In genomic region chr1:244964112-244964971, GRCh38 we compare ENCODE assay signal across 8 cellular contexts.
DNase-seq lines count a peak whose midpoint lies in the region; ATAC-seq and TF ChIP-seq lines count a peak whose summit lies in the region.

No MANE protein-coding gene starts in this region.

- no TSS peak for BruUV-seq in mammary epithelial cell (replicated peaks; lab: Mats Ljungman, UMichigan)

- intact Hi-C loops in mammary epithelial cell (cut with micrococcal nuclease) (no loop called here), lower lobe of right lung (cut with DNase I) (no loop called here), thyroid gland (cut with DNase I) (no loop called here)

- H3K27me3 ChIP-seq in mammary epithelial cell (ENCODE audit: insufficient read depth, low read length) (no peaks in the 10 kb centered on the region), lower lobe of right lung (ENCODE audit: low read depth) (no peaks in the 10 kb centered on the region), thyroid gland (no peaks in the 10 kb centered on the region)

- CTCF ChIA-PET in mammary epithelial cell (lab: Charles Lee; ENCODE audit: low non-redundant PET), result no interaction called here

- H3K9me3 ChIP-seq in mammary epithelial cell (replicated peaks; ENCODE audit: insufficient read depth, low read length), result no peaks in the 10 kb centered on the region
- no peaks in the 10 kb centered on the region for H3K9me3 ChIP-seq in lower lobe of right lung
- H3K9me3 ChIP-seq in thyroid gland, result no peaks in the 10 kb centered on the region

- peak overlapping the region; percentile 85 for H2AFZ ChIP-seq in mammary epithelial cell (ENCODE audit: low read depth, low read length)

- in situ Hi-C loops in mammary epithelial cell (cut with MboI; ENCODE audit: low sequenced_read_pairs in 2 of 2), result loop anchor here in 1 of 2 donors (10.0 to 25.0 kb wide), 2 partner anchors 100 to 302 kb away; partner anchors contain the start of genes DESI2 and HNRNPU

- peak overlapping the region; percentile 29 for H3K9ac ChIP-seq in mammary epithelial cell (ENCODE audit: insufficient read depth, low read length)

- ATAC-seq in lower lobe of right lung (peak; percentile 47 to 82), HG03280 (IDR thresholded peaks at IDR 0.05; ENCODE audit: unreplicated experiment) (no peak)

- TF ChIP-seq CTCF in mammary epithelial cell (conservative IDR thresholded peaks at IDR 0.05 in 1 of 2, IDR thresholded peaks at IDR 0.05 in 1 of 2; ENCODE audit: extremely low read depth in 1 of 2, insufficient read depth in 1 of 2, low read depth in 1 of 2, low read length in 2 of 2), result no peak
- TF ChIP-seq CTCF in lower lobe of right lung (IDR thresholded peaks at IDR 0.05), result no peak
- TF ChIP-seq CTCF in thyroid gland (IDR thresholded peaks at IDR 0.05), result no peak

- no peaks in the 10 kb centered on the region for H4K20me1 ChIP-seq in mammary epithelial cell (ENCODE audit: insufficient read depth, low read length)

- H3K4me1 ChIP-seq in mammary epithelial cell (ENCODE audit: insufficient read depth, low read length) (peaks cover 10% of the 10 kb centered on the region), lower lobe of right lung (peaks cover 38% of the 10 kb centered on the region), thyroid gland (peaks cover 21% of the 10 kb centered on the region in 2 donors)

- peak overlapping the region; percentile 50 for H3K4me2 ChIP-seq in mammary epithelial cell (ENCODE audit: insufficient read depth, low read depth, low read length)

- no peaks in the 10 kb centered on the region for H3K79me2 ChIP-seq in mammary epithelial cell (ENCODE audit: insufficient read depth, low read length)

- DNase-seq in GM03348 (ENCODE audit: low spot score) (peak; percentile 69), NCI-H2227 (lab: John Stamatoyannopoulos, UW; ENCODE audit: unreplicated experiment) (peak; percentile 31), mammary epithelial cell (peak; percentile 30), lower lobe of right lung (no peak), thyroid gland (peak; percentile 28 to 50), COLO668 (lab: John Stamatoyannopoulos, UW; ENCODE audit: unreplicated experiment) (no peak), iPS-NIHi11 (ENCODE audit: low spot score) (no peak)

- dilution Hi-C loops in mammary epithelial cell (cut with HindIII; ENCODE audit: low sequenced_read_pairs), result no loop called here

- H3K36me3 ChIP-seq in mammary epithelial cell (ENCODE audit: insufficient read depth, low read length) (no peaks in the 10 kb centered on the region), lower lobe of right lung (no peaks in the 10 kb centered on the region), thyroid gland (no peaks in the 10 kb centered on the region)

- H3K4me3 ChIP-seq in mammary epithelial cell (replicated peaks in 1 of 3; ENCODE audit: insufficient read depth in 1 of 3, low read depth in 2 of 3, low read length in 3 of 3) (no peak overlapping the region), lower lobe of right lung (peak overlapping the region; percentile 0), thyroid gland (replicated peaks in 1 of 3) (no peak overlapping the region)

- no peak for TF ChIP-seq POLR2A in thyroid gland (IDR thresholded peaks at IDR 0.05)

- WGBS in mammary epithelial cell (ENCODE audit: low coverage, missing lambda C conversion rate), result 11% methylated on average over 10 of the region's 11 CpGs
- WGBS in thyroid gland, 2 donors, result 12 to 21% methylated on average over 11 of the region's 11 CpGs

- H3K27ac ChIP-seq in mammary epithelial cell (ENCODE audit: insufficient read depth, low read depth, low read length) (peak overlapping the region; percentile 3), lower lobe of right lung (peak overlapping the region; percentile 73), thyroid gland (peak overlapping the region; percentile 48 to 73 (median 67))

Comparison
In these comparisons a context has a peak if more than half of its experiments do, and no peak if none do; other contexts are left out.
1. DNase-seq: peak in GM03348 (single experiment), NCI-H2227 (single experiment), mammary epithelial cell (single experiment) and thyroid gland (2 of 2); none in lower lobe of right lung (single experiment), COLO668 (single experiment) and iPS-NIHi11 (single experiment).
2. H3K27ac ChIP-seq: peak in every context shown above with its lines; median percentile 73 in lower lobe of right lung; 67 in thyroid gland; 3 in mammary epithelial cell.